ENCODE assay signal across 8 cellular contexts in genomic region chr6:139030539-139030938, GRCh38. TPM values are rescaled to one million over a fixed set of nuclear protein-coding genes. Genes with fewer than 3 reads are reported as not detected.
DNase-seq lines count a peak whose midpoint lies in the region; ATAC-seq and TF ChIP-seq lines count a peak whose summit lies in the region.

No MANE protein-coding gene starts in this region.

- peak overlapping the region; percentile 97 for H3K4me3 ChIP-seq in CD4-positive, CD25-positive, alpha-beta regulatory T cell (ENCODE audit: low read depth, low read length)
- peak overlapping the region in 7 of 8 donors; percentile 89 to 98 (median 98) for H3K4me3 ChIP-seq in spleen

- peak overlapping the region; percentile 86 for H3K27ac ChIP-seq in CD4-positive, CD25-positive, alpha-beta regulatory T cell (ENCODE audit: insufficient read depth, low read length, poor library complexity, severe bottlenecking)
- H3K27ac ChIP-seq in spleen, result peak overlapping the region in 7 of 8 donors; percentile 88 to 97 (median 92)

- peaks cover 34% of the 10 kb centered on the region for H3K4me1 ChIP-seq in CD4-positive, CD25-positive, alpha-beta regulatory T cell (ENCODE audit: control insufficient read depth, insufficient read depth, low read length, poor library complexity, severe bottlenecking)
- peaks cover 8 to 80% (median 38%) of the 10 kb centered on the region in 6 donors for H3K4me1 ChIP-seq in spleen

- no peaks in the 10 kb centered on the region for H3K27me3 Mint-ChIP-seq in CD4-positive, CD25-positive, alpha-beta regulatory T cell
- no peaks in the 10 kb centered on the region for H3K27me3 Mint-ChIP-seq in T-helper 17 cell

- H3K27me3 ChIP-seq in CD4-positive, CD25-positive, alpha-beta regulatory T cell (ENCODE audit: control insufficient read depth, insufficient read depth, low read length), result no peaks in the 10 kb centered on the region
- H3K27me3 ChIP-seq in spleen (replicated peaks in 1 of 7), result no peaks in the 10 kb centered on the region

- peak in 1 of 3 donors; percentile 40 for TF ChIP-seq POLR2A in spleen (IDR thresholded peaks at IDR 0.05)

- peak; percentile 32 to 33 for ATAC-seq in CD4-positive, CD25-positive, alpha-beta regulatory T cell (ENCODE audit: low read depth in 2 of 2)
- ATAC-seq in HG03159 (IDR thresholded peaks at IDR 0.05; ENCODE audit: unreplicated experiment) (peak; percentile 61), T-helper 17 cell (peak; percentile 32), Right ventricle myocardium inferior (no peak)
- ATAC-seq in activated CD4-positive, CD25-positive, alpha-beta regulatory T cell treated with anti-CD3 and anti-CD28 coated beads, Interleukin-2, amount 50 U/mL, for 24 hours, result no peak

- H3K9me3 ChIP-seq in CD4-positive, CD25-positive, alpha-beta regulatory T cell (ENCODE audit: control insufficient read depth in 2 of 2, low read length in 2 of 2), result no peaks in the 10 kb centered on the region
- H3K9me3 ChIP-seq in T-helper 17 cell (ENCODE audit: control insufficient read depth, low read length, poor library complexity, severe bottlenecking), result no peaks in the 10 kb centered on the region
- no peaks in the 10 kb centered on the region for H3K9me3 ChIP-seq in spleen

- DNase-seq in CD4-positive, CD25-positive, alpha-beta regulatory T cell, result peak in 2 of 3 donors; percentile 46 to 73
- peak; percentile 35 for DNase-seq in GM19238 (ENCODE audit: insufficient read length, low spot score)
- DNase-seq in T-helper 17 cell, result no peak
- no peak for DNase-seq in spleen
- DNase-seq in NCI-H446 treated with DMSO at 0.1 percent for 48 hours (lab: John Stamatoyannopoulos, UW), result no peak
- DNase-seq in Right ventricle myocardium inferior (ENCODE audit: missing footprints), result no peak

- H3K27ac Mint-ChIP-seq in CD4-positive, CD25-positive, alpha-beta regulatory T cell, result no peak overlapping the region
- no peak overlapping the region for H3K27ac Mint-ChIP-seq in T-helper 17 cell

- no peak overlapping the region for H3K4me3 Mint-ChIP-seq in CD4-positive, CD25-positive, alpha-beta regulatory T cell
- no peak overlapping the region for H3K4me3 Mint-ChIP-seq in T-helper 17 cell

- H3K4me1 Mint-ChIP-seq in CD4-positive, CD25-positive, alpha-beta regulatory T cell, result peaks cover 22 to 44% (median 28%) of the 10 kb centered on the region in 4 donors
- H3K4me1 Mint-ChIP-seq in T-helper 17 cell, result peaks cover 30% of the 10 kb centered on the region

- TF ChIP-seq CTCF in spleen (IDR thresholded peaks at IDR 0.05 in 8 of 11, conservative IDR thresholded peaks at IDR 0.05 in 3 of 11), result no peak

- peaks cover 19% of the 10 kb centered on the region for H3K36me3 Mint-ChIP-seq in CD4-positive, CD25-positive, alpha-beta regulatory T cell
- H3K36me3 Mint-ChIP-seq in T-helper 17 cell (ENCODE audit: low read depth), result peaks cover 7% of the 10 kb centered on the region

- intact Hi-C loops in spleen (cut with DNase I; ENCODE audit: low total_unique reads) (no loop called here), Right ventricle myocardium inferior (cut with DNase I) (no loop called here)

- H3K9me3 Mint-ChIP-seq in CD4-positive, CD25-positive, alpha-beta regulatory T cell, result no peaks in the 10 kb centered on the region

- H3K36me3 ChIP-seq in CD4-positive, CD25-positive, alpha-beta regulatory T cell (ENCODE audit: control insufficient read depth, insufficient read depth, low read length), result peaks cover 24% of the 10 kb centered on the region
- peaks cover 0 to 28% (median 11%) of the 10 kb centered on the region in 6 donors for H3K36me3 ChIP-seq in spleen

- 14 to 28% (median 17%) methylated on average over 7 of the region's 7 CpGs for WGBS in spleen, 5 donors

RNA-seq across cellular contexts. Expression of gene ABRACL, which starts 2.0 kb away (rescaled TPM):
- 43.8 TPM for total RNA-seq in CD4-positive, CD25-positive, alpha-beta regulatory T cell
- 100 to 1,000 TPM; 160 to 194 (median 172) TPM for polyA plus RNA-seq in CD4-positive, CD25-positive, alpha-beta regulatory T cell
- total RNA-seq in T-helper 17 cell, result 10 to 100 TPM; 46.0 to 64.4 TPM
- total RNA-seq in spleen, result 10 to 100 TPM; 56.5 to 89.4 (median 69.3) TPM
- 100 to 1,000 TPM in 2 of 3 donors, 10 to 100 TPM in 1; 76.4 to 183 (median 148) TPM for polyA plus RNA-seq in spleen
- total RNA-seq in Right ventricle myocardium inferior, result 7.9 TPM

RNA-seq across cellular contexts. Expression of gene REPS1, which starts 42.5 kb away (rescaled TPM):
- total RNA-seq in CD4-positive, CD25-positive, alpha-beta regulatory T cell, result 55.4 TPM
- 10 to 100 TPM; 16.1 to 25.8 (median 24.2) TPM for polyA plus RNA-seq in CD4-positive, CD25-positive, alpha-beta regulatory T cell
- total RNA-seq in T-helper 17 cell (10 to 100 TPM; 73.4 to 88.6 TPM), spleen (10 to 100 TPM; 41.2 to 75.7 (median 61.6) TPM), Right ventricle myocardium inferior (31.1 TPM)
- polyA plus RNA-seq in spleen, result 10 to 100 TPM; 17.2 to 31.5 (median 26.5) TPM

Comparison
In these comparisons a context has a peak if more than half of its experiments do, and no peak if none do; other contexts are left out.
1. ATAC-seq: peak in CD4-positive, CD25-positive, alpha-beta regulatory T cell (2 of 2), HG03159 (single experiment) and T-helper 17 cell (single experiment); none in activated CD4-positive, CD25-positive, alpha-beta regulatory T cell treated with anti-CD3 and anti-CD28 coated beads, Interleukin-2, amount 50 U/mL, for 24 hours (0 of 2) and Right ventricle myocardium inferior (single experiment).
2. DNase-seq: peak in CD4-positive, CD25-positive, alpha-beta regulatory T cell (2 of 3) and GM19238 (single experiment); none in T-helper 17 cell (0 of 3), spleen (single experiment), NCI-H446 treated with DMSO at 0.1 percent for 48 hours (single experiment) and Right ventricle myocardium inferior (single experiment).